Comparison of ENCODE assay signal across 20 cellular contexts in genomic region chr2:102967451-102967850, GRCh38.
A peak's percentile ranks its signal among the peaks of the same experiment; 100 is the strongest.
DNase-seq lines count a peak whose midpoint lies in the region; ATAC-seq, FAIRE-seq and TF ChIP-seq lines count a peak whose summit lies in the region.
"Had no signal": no experiment of that assay in that cellular context is flagged by ENCODE, and none has a peak within 500 bp of the region (broad histone marks: within the 10 kb centered on the region; RNA-seq: fewer than 3 reads in every experiment).

No MANE protein-coding gene starts in this region.

- DNase-seq in AG10803 (ENCODE audit: low read depth) (peak; percentile 75), H54 (ENCODE audit: insufficient read length, low spot score) (peak; percentile 12), RWPE2 (ENCODE audit: low spot score) (no peak), glomerular visceral epithelial cell (ENCODE audit: extremely low spot score) (peak; percentile 81), cerebellum (ENCODE audit: low spot score) (no peak)
- DNase-seq in stimulated activated naive CD4-positive, alpha-beta T cell (lab: John Stamatoyannopoulos, UW), result no peak
- DNase-seq in effector memory CD4-positive, alpha-beta T cell, result no peak
- DNase-seq: activated B cell treated with CpG ODN at 0.5 μM for 24 hours; activated CD8-positive, alpha-beta T cell treated with anti-CD3 and anti-CD28 coated beads for 36 hours; activated T-cell treated with anti-CD3 and anti-CD28 coated beads, Interleukin-2, amount 50 U/mL, for 48 hours; dermis blood vessel endothelial cell; lower lobe of right lung; NCI-H1436; NCI-H345; SHP77 treated with DMSO at 0.1 percent for 48 hours; T-helper 17 cell had no signal

- no peaks in the 10 kb centered on the region for H3K9me3 ChIP-seq in RWPE2 (ENCODE audit: severe bottlenecking)
- no peaks in the 10 kb centered on the region for H3K9me3 ChIP-seq in effector memory CD4-positive, alpha-beta T cell (ENCODE audit: control insufficient read depth, low read length)
- H3K9me3 ChIP-seq: lower lobe of right lung had no signal

- FAIRE-seq in H54 (lab: Jason Lieb, UNC), result no peak
- FAIRE-seq: GM12892, HTR-8/SVneo had no signal

- no peak for TF ChIP-seq POLR2A in H54 (IDR thresholded peaks at IDR 0.05; ENCODE audit: low read depth, low read length)

- no peaks in the 10 kb centered on the region for H3K27me3 ChIP-seq in RWPE2 (ENCODE audit: insufficient read depth, poor library complexity, severe bottlenecking)
- no peaks in the 10 kb centered on the region for H3K27me3 ChIP-seq in effector memory CD4-positive, alpha-beta T cell (replicated peaks; ENCODE audit: control insufficient read depth, insufficient read depth, low read length, poor library complexity, severe bottlenecking)

- peak; percentile 77 for ATAC-seq in RWPE2 (ENCODE audit: low read depth)
- no peak for ATAC-seq in GM21528 (IDR thresholded peaks at IDR 0.05; ENCODE audit: low FRiP score, unreplicated experiment)
- ATAC-seq: activated CD8-positive, alpha-beta T cell treated with anti-CD3 and anti-CD28 coated beads for 36 hours; lower lobe of right lung; sciatic nerve; T-helper 17 cell had no signal

- H3K4me3 ChIP-seq in AG10803 (ENCODE audit: low read length), result no peak overlapping the region
- H3K4me3 ChIP-seq in RWPE2 (ENCODE audit: severe bottlenecking), result no peak overlapping the region
- no peak overlapping the region for H3K4me3 ChIP-seq in effector memory CD4-positive, alpha-beta T cell (ENCODE audit: insufficient read depth, low read depth, low read length, poor library complexity, severe bottlenecking)
- H3K4me3 ChIP-seq: lower lobe of right lung had no signal

- no peaks in the 10 kb centered on the region for H3K4me1 ChIP-seq in RWPE2 (ENCODE audit: insufficient read depth, poor library complexity, severe bottlenecking)
- no peaks in the 10 kb centered on the region for H3K4me1 ChIP-seq in effector memory CD4-positive, alpha-beta T cell (ENCODE audit: control insufficient read depth, insufficient read depth, low read length, poor library complexity, severe bottlenecking)
- H3K4me1 ChIP-seq: lower lobe of right lung had no signal

- H3K36me3 ChIP-seq in RWPE2 (ENCODE audit: low read depth), result no peaks in the 10 kb centered on the region
- no peaks in the 10 kb centered on the region for H3K36me3 ChIP-seq in effector memory CD4-positive, alpha-beta T cell (ENCODE audit: control insufficient read depth, insufficient read depth, low read length)
- H3K36me3 ChIP-seq: lower lobe of right lung had no signal

- no peak overlapping the region for H3K27ac ChIP-seq in RWPE2 (ENCODE audit: poor library complexity, severe bottlenecking)
- H3K27ac ChIP-seq in effector memory CD4-positive, alpha-beta T cell (ENCODE audit: insufficient read depth, low read length, poor library complexity, severe bottlenecking), result no peak overlapping the region
- H3K27ac ChIP-seq: lower lobe of right lung had no signal

- TF ChIP-seq CTCF in AG10803 (conservative IDR thresholded peaks at IDR 0.05; ENCODE audit: low read length) (no peak), RWPE2 (IDR thresholded peaks at IDR 0.05; ENCODE audit: poor library complexity, severe bottlenecking) (no peak)

Comparison
In these comparisons a context has a peak if more than half of its experiments do, and no peak if none do; other contexts are left out.
1. DNase-seq: peak in AG10803 (single experiment), H54 (single experiment) and glomerular visceral epithelial cell (single experiment); none in RWPE2 (single experiment), stimulated activated naive CD4-positive, alpha-beta T cell (0 of 6), effector memory CD4-positive, alpha-beta T cell (0 of 3) and cerebellum (single experiment).